In genomic region chrX:112164420-112164819, GRCh38 we compare ENCODE assay signal across 34 cellular contexts.
DNase-seq lines count a peak whose midpoint lies in the region; ATAC-seq and TF ChIP-seq lines count a peak whose summit lies in the region.
"Had no signal": no experiment of that assay in that cellular context is flagged by ENCODE, and none has a peak within 500 bp of the region (broad histone marks: within the 10 kb centered on the region; RNA-seq: fewer than 3 reads in every experiment).

No MANE protein-coding gene starts in this region.

- no peak overlapping the region for H3K4me3 Mint-ChIP-seq in stimulated activated naive B cell treated with anti-CD40 and anti-IgM and Interleukin-4, amounts not matched to agents 10 μg/mL and 1 μg/mL and 100 μg/mL, for 72 hours
- no peak overlapping the region for H3K4me3 Mint-ChIP-seq in activated CD4-positive, alpha-beta T cell treated with anti-CD3 and anti-CD28 coated beads, Interleukin-2, amount 10 ng/mL, durations not matched to agents 7 days and 5 days
- H3K4me3 Mint-ChIP-seq: activated CD4-positive, alpha-beta T cell treated with anti-CD3 and anti-CD28 coated beads, Interleukin-2, amount 10 ng/mL, durations not matched to agents 24 days and 14 days; activated naive CD8-positive, alpha-beta T cell; CD8-positive, alpha-beta T cell; naive thymus-derived CD8-positive, alpha-beta T cell had no signal

- H3K27ac Mint-ChIP-seq in stimulated activated naive B cell treated with anti-CD40 and anti-IgM and Interleukin-4, amounts not matched to agents 10 μg/mL and 1 μg/mL and 100 μg/mL, for 72 hours, result no peak overlapping the region
- H3K27ac Mint-ChIP-seq in activated CD4-positive, alpha-beta T cell treated with anti-CD3 and anti-CD28 coated beads, Interleukin-2, amount 10 ng/mL, durations not matched to agents 7 days and 5 days, result no peak overlapping the region
- H3K27ac Mint-ChIP-seq: activated CD4-positive, alpha-beta T cell treated with anti-CD3 and anti-CD28 coated beads, Interleukin-2, amount 10 ng/mL, durations not matched to agents 24 days and 14 days; activated naive CD8-positive, alpha-beta T cell; CD8-positive, alpha-beta T cell; naive thymus-derived CD8-positive, alpha-beta T cell had no signal

- H3K9me3 ChIP-seq in OCI-LY3 (ENCODE audit: insufficient read depth, low read length), result no peaks in the 10 kb centered on the region
- H3K9me3 ChIP-seq: BE2C, breast epithelium, gastroesophageal sphincter, prostate gland, right lobe of liver, SJCRH30, uterus had no signal

- no peak for DNase-seq in stimulated activated naive B cell treated with anti-CD40 and anti-IgM and Interleukin-4, amounts not matched to agents 10 μg/mL and 1 μg/mL and 100 μg/mL, for 72 hours
- DNase-seq in activated CD4-positive, alpha-beta T cell treated with anti-CD3 and anti-CD28 coated beads, Interleukin-2, amount 10 ng/mL, durations not matched to agents 7 days and 5 days, result no peak
- DNase-seq in glomerular visceral epithelial cell (ENCODE audit: extremely low spot score), result no peak
- DNase-seq in SHP77 treated with DMSO at 0.1 percent for 48 hours (lab: John Stamatoyannopoulos, UW), result no peak
- DNase-seq: ACHN; activated CD4-positive, alpha-beta T cell treated with anti-CD3 and anti-CD28 coated beads, Interleukin-2, amount 10 ng/mL, durations not matched to agents 24 days and 14 days; activated effector memory CD4-positive, alpha-beta T cell treated with anti-CD3 and anti-CD28 coated beads, Interleukin-2, amount 50 U/mL, for 16 hours; activated T-cell treated with anti-CD3 and anti-CD28 coated beads, Interleukin-2, amount 50 U/mL, for 1 hour; BE2C; CD8-positive, alpha-beta T cell; DMS 273 treated with DMSO at 0.1 percent for 48 hours; dorsolateral prefrontal cortex; left cardiac atrium; naive thymus-derived CD8-positive, alpha-beta T cell; NCI-H1436; NCI-H345; occipital lobe; right lobe of liver; SJCRH30; stimulated activated CD4-positive, alpha-beta T cell treated with anti-CD3 and anti-CD28 coated beads, Interleukin-12 subunit alpha, Interleukin-12 subunit beta, amount 100 ng/mL, for 4 hours; stimulated activated CD4-positive, alpha-beta T cell treated with anti-CD3 and anti-CD28 coated beads, Interleukin-2, amount 100 ng/mL, for 48 hours; stomach; T1000; uterus had no signal

- peak overlapping the region; percentile 0 for H3K4me2 ChIP-seq in OCI-LY3 (ENCODE audit: low read length)
- H3K4me2 ChIP-seq: hepatocyte had no signal

- H3K27me3 ChIP-seq in OCI-LY3 (ENCODE audit: low read depth, low read length), result no peaks in the 10 kb centered on the region
- H3K27me3 ChIP-seq: BE2C, gastroesophageal sphincter, hepatocyte, right lobe of liver had no signal

- POLR2A ChIA-PET in activated CD4-positive, alpha-beta T cell treated with anti-CD3 and anti-CD28 coated beads, Interleukin-2, amount 10 ng/mL, durations not matched to agents 7 days and 5 days (lab: Charles Lee), result no interaction called here

- H3K27ac ChIP-seq in OCI-LY3 (ENCODE audit: low read length), result no peak overlapping the region; the same call in 1 of the 2 replicates
- H3K27ac ChIP-seq: breast epithelium, dorsolateral prefrontal cortex, gastroesophageal sphincter, hepatocyte, prostate gland, right lobe of liver, SJCRH30, stomach, uterus had no signal

- H3K9me3 Mint-ChIP-seq in stimulated activated naive B cell treated with anti-CD40 and anti-IgM and Interleukin-4, amounts not matched to agents 10 μg/mL and 1 μg/mL and 100 μg/mL, for 72 hours, result peaks cover 1 to 6% of the 10 kb centered on the region in 2 donors
- H3K9me3 Mint-ChIP-seq in activated CD4-positive, alpha-beta T cell treated with anti-CD3 and anti-CD28 coated beads, Interleukin-2, amount 10 ng/mL, durations not matched to agents 7 days and 5 days, result no peaks in the 10 kb centered on the region
- H3K9me3 Mint-ChIP-seq: activated CD4-positive, alpha-beta T cell treated with anti-CD3 and anti-CD28 coated beads, Interleukin-2, amount 10 ng/mL, durations not matched to agents 24 days and 14 days had no signal

- no peaks in the 10 kb centered on the region for H3K79me2 ChIP-seq in OCI-LY3 (ENCODE audit: low read length)
- H3K79me2 ChIP-seq: hepatocyte had no signal

- H2AFZ ChIP-seq in OCI-LY3 (ENCODE audit: low read depth, low read length), result no peak overlapping the region
- H2AFZ ChIP-seq: hepatocyte had no signal

- peaks cover 17% of the 10 kb centered on the region for H3K4me1 ChIP-seq in OCI-LY3 (ENCODE audit: low read length)
- H3K4me1 ChIP-seq: BE2C, breast epithelium, gastroesophageal sphincter, prostate gland, right lobe of liver, SJCRH30, stomach, uterus had no signal

- CTCF ChIA-PET in activated CD4-positive, alpha-beta T cell treated with anti-CD3 and anti-CD28 coated beads, Interleukin-2, amount 10 ng/mL, durations not matched to agents 7 days and 5 days (lab: Charles Lee), result no interaction called here

- peak; percentile 87 for ATAC-seq in GM18858 (IDR thresholded peaks at IDR 0.05; ENCODE audit: unreplicated experiment)
- ATAC-seq in GM21717 (IDR thresholded peaks at IDR 0.05; ENCODE audit: unreplicated experiment), result peak; percentile 58
- ATAC-seq in stimulated activated naive B cell treated with anti-CD40 and anti-IgM and Interleukin-4, amounts not matched to agents 10 μg/mL and 1 μg/mL and 100 μg/mL, for 72 hours (replicated peaks), result peak; percentile 46 to 76
- ATAC-seq: CD8-positive, alpha-beta T cell; gastroesophageal sphincter; HepG2; left cardiac atrium; naive thymus-derived CD8-positive, alpha-beta T cell; right lobe of liver had no signal

- no peak overlapping the region for H3K4me3 ChIP-seq in OCI-LY3 (ENCODE audit: low read length)
- H3K4me3 ChIP-seq: breast epithelium, dorsolateral prefrontal cortex, gastroesophageal sphincter, hepatocyte, lung, prostate gland, right lobe of liver, SJCRH30, stomach, uterus had no signal

- H3K27me3 Mint-ChIP-seq in stimulated activated naive B cell treated with anti-CD40 and anti-IgM and Interleukin-4, amounts not matched to agents 10 μg/mL and 1 μg/mL and 100 μg/mL, for 72 hours, result peaks cover 0 to 8% of the 10 kb centered on the region in 2 donors
- H3K27me3 Mint-ChIP-seq in activated CD4-positive, alpha-beta T cell treated with anti-CD3 and anti-CD28 coated beads, Interleukin-2, amount 10 ng/mL, durations not matched to agents 7 days and 5 days, result no peaks in the 10 kb centered on the region
- H3K27me3 Mint-ChIP-seq: activated CD4-positive, alpha-beta T cell treated with anti-CD3 and anti-CD28 coated beads, Interleukin-2, amount 10 ng/mL, durations not matched to agents 24 days and 14 days; activated naive CD8-positive, alpha-beta T cell; naive thymus-derived CD8-positive, alpha-beta T cell had no signal

- TF ChIP-seq CTCF in OCI-LY3 (IDR thresholded peaks at IDR 0.05; ENCODE audit: low read depth, low read length), result no peak

- no peaks in the 10 kb centered on the region for H3K36me3 Mint-ChIP-seq in stimulated activated naive B cell treated with anti-CD40 and anti-IgM and Interleukin-4, amounts not matched to agents 10 μg/mL and 1 μg/mL and 100 μg/mL, for 72 hours
- H3K36me3 Mint-ChIP-seq in activated CD4-positive, alpha-beta T cell treated with anti-CD3 and anti-CD28 coated beads, Interleukin-2, amount 10 ng/mL, durations not matched to agents 7 days and 5 days (ENCODE audit: low read depth), result no peaks in the 10 kb centered on the region
- H3K36me3 Mint-ChIP-seq: activated naive CD8-positive, alpha-beta T cell; CD8-positive, alpha-beta T cell; naive thymus-derived CD8-positive, alpha-beta T cell had no signal

- H4K20me1 ChIP-seq in OCI-LY3 (ENCODE audit: insufficient read depth, low read length), result no peaks in the 10 kb centered on the region

- no peaks in the 10 kb centered on the region for H3K36me3 ChIP-seq in OCI-LY3 (replicated peaks; ENCODE audit: low read depth, low read length)
- H3K36me3 ChIP-seq: BE2C, breast epithelium, gastroesophageal sphincter, prostate gland, right lobe of liver, SJCRH30, stomach, uterus had no signal

- H3K4me1 Mint-ChIP-seq in stimulated activated naive B cell treated with anti-CD40 and anti-IgM and Interleukin-4, amounts not matched to agents 10 μg/mL and 1 μg/mL and 100 μg/mL, for 72 hours, result peaks cover 0 to 2% of the 10 kb centered on the region in 2 donors
- no peaks in the 10 kb centered on the region for H3K4me1 Mint-ChIP-seq in activated CD4-positive, alpha-beta T cell treated with anti-CD3 and anti-CD28 coated beads, Interleukin-2, amount 10 ng/mL, durations not matched to agents 7 days and 5 days
- H3K4me1 Mint-ChIP-seq: activated CD4-positive, alpha-beta T cell treated with anti-CD3 and anti-CD28 coated beads, Interleukin-2, amount 10 ng/mL, durations not matched to agents 24 days and 14 days had no signal

- no peak overlapping the region for H3K9ac ChIP-seq in OCI-LY3 (ENCODE audit: low read length)
